Comparison of ENCODE assay signal across 28 cellular contexts in genomic region chr2:97656905-97657587, GRCh38. TPM values are rescaled to one million over a fixed set of nuclear protein-coding genes. Genes with fewer than 3 reads are reported as not detected.
"Had no signal": no experiment of that assay in that cellular context is flagged by ENCODE, and none has a peak within 500 bp of the region (broad histone marks: within the 10 kb centered on the region; RNA-seq: fewer than 3 reads in every experiment).

No MANE protein-coding gene starts in this region.

- H3K27me3 ChIP-seq: pancreas, testis, transverse colon had no signal

- H3K9me3 Mint-ChIP-seq: activated B cell treated with CpG ODN at 0.5 μM for 24 hours; activated naive CD8-positive, alpha-beta T cell treated with anti-CD3 and anti-CD28 coated beads, Interleukin-2, amount 50 U/mL, for 24 hours; T-helper 1 cell treated with Interleukin-12 subunit alpha and Interleukin-12 subunit beta and Interleukin-4 antibody, amounts not matched to agents 30 μg/mL and 1 μg/mL, for 36 hours had no signal

- H3K4me3 ChIP-seq: pancreas, prostate gland, testis, transverse colon had no signal

- H3K9me3 ChIP-seq: pancreas, prostate gland, testis, transverse colon had no signal

- ATAC-seq: activated CD4-positive, alpha-beta T cell treated with anti-CD3 and anti-CD28 coated beads for 36 hours; activated naive CD8-positive, alpha-beta T cell treated with anti-CD3 and anti-CD28 coated beads, Interleukin-2, amount 50 U/mL, for 24 hours; left ventricle myocardium superior; pancreas; stimulated activated naive CD8-positive, alpha-beta T cell treated with anti-CD3 and anti-CD28 coated beads, Interleukin-15, Interleukin-2, amounts not matched to agents 100 U/mL and 50 U/mL, for 24 hours had no signal

- FAIRE-seq: endometrium, frontal cortex, pancreas had no signal

- H3K27ac ChIP-seq: epithelial cell of prostate, pancreas, prostate gland, testis, transverse colon had no signal

- H3K27ac Mint-ChIP-seq: activated B cell treated with CpG ODN at 0.5 μM for 24 hours; activated CD4-positive, alpha-beta T cell treated with anti-CD3 and anti-CD28 coated beads for 36 hours; activated naive CD8-positive, alpha-beta T cell treated with anti-CD3 and anti-CD28 coated beads, Interleukin-2, amount 50 U/mL, for 24 hours; T-helper 1 cell treated with Interleukin-12 subunit alpha and Interleukin-12 subunit beta and Interleukin-4 antibody, amounts not matched to agents 30 μg/mL and 1 μg/mL, for 36 hours had no signal

- H3K27me3 Mint-ChIP-seq: activated B cell treated with CpG ODN at 0.5 μM for 24 hours; activated CD4-positive, alpha-beta T cell treated with anti-CD3 and anti-CD28 coated beads for 36 hours; activated naive CD8-positive, alpha-beta T cell treated with anti-CD3 and anti-CD28 coated beads, Interleukin-2, amount 50 U/mL, for 24 hours had no signal

- DNase-seq: activated B cell treated with CpG ODN at 0.5 μM for 24 hours; activated CD4-positive, alpha-beta T cell treated with anti-CD3 and anti-CD28 coated beads for 36 hours; activated CD4-positive, alpha-beta T cell treated with anti-CD3 and anti-CD28 coated beads, Interleukin-2, amount 50 U/mL, for 4 hours; activated CD8-positive, alpha-beta memory T cell treated with anti-CD3 and anti-CD28 coated beads for 24 hours; activated gamma-delta T cell; activated naive CD4-positive, alpha-beta T cell treated with anti-CD3 and anti-CD28 coated beads, Interleukin-2, amount 50 U/mL, for 16 hours; activated naive CD8-positive, alpha-beta T cell treated with anti-CD3 and anti-CD28 coated beads, Interleukin-2, amount 50 U/mL, for 24 hours; activated T-cell treated with anti-CD3 and anti-CD28 coated beads, Interleukin-2, amount 50 U/mL, for 1 hour; amygdala; caudate nucleus; effector CD4-positive, alpha-beta T cell; glutamatergic neuron; islet precursor cell; left ventricle myocardium superior; nucleus accumbens; stimulated activated CD4-positive, alpha-beta T cell treated with anti-CD3 and anti-CD28 coated beads, Interleukin-2, amount 100 ng/mL, for 48 hours; stimulated activated naive CD8-positive, alpha-beta T cell treated with anti-CD3 and anti-CD28 coated beads, Interleukin-15, Interleukin-2, amounts not matched to agents 100 U/mL and 50 U/mL, for 24 hours; SW 1271; T1000; testis; transverse colon had no signal

- H3K4me3 Mint-ChIP-seq: activated B cell treated with CpG ODN at 0.5 μM for 24 hours; activated CD4-positive, alpha-beta T cell treated with anti-CD3 and anti-CD28 coated beads for 36 hours; activated naive CD8-positive, alpha-beta T cell treated with anti-CD3 and anti-CD28 coated beads, Interleukin-2, amount 50 U/mL, for 24 hours; T-helper 1 cell treated with Interleukin-12 subunit alpha and Interleukin-12 subunit beta and Interleukin-4 antibody, amounts not matched to agents 30 μg/mL and 1 μg/mL, for 36 hours had no signal

RNA-seq across cellular contexts. Expression of gene ZAP70, which starts 56.3 kb away (rescaled TPM):
- total RNA-seq: lung microvascular endothelial cell had no signal
